In genomic region chr16:71293921-71294320, GRCh38 we compare ENCODE assay signal across 22 cellular contexts.
"Had no signal": no experiment of that assay in that cellular context is flagged by ENCODE, and none has a peak within 500 bp of the region (broad histone marks: within the 10 kb centered on the region; RNA-seq: fewer than 3 reads in every experiment).

No MANE protein-coding gene starts in this region.

- DNase-seq: colonic mucosa; effector CD8-positive, alpha-beta T cell; endodermal cell; foreskin fibroblast; gastrocnemius medialis; head of caudate nucleus; kidney; small intestine; stimulated activated CD4-positive, alpha-beta T cell treated with anti-CD3 and anti-CD28 coated beads, Interleukin-15, amount 100 ng/mL, for 24 hours; stimulated activated CD4-positive, alpha-beta T cell treated with anti-CD3 and anti-CD28 coated beads, Interleukin-4, amount 100 ng/mL, for 1 hour; stimulated activated CD8-positive, alpha-beta memory T cell treated with anti-CD3 and anti-CD28 coated beads, Interleukin-4, amount 100 ng/mL, for 48 hours; stimulated activated naive CD4-positive, alpha-beta T cell; stimulated activated naive CD8-positive, alpha-beta T cell treated with anti-CD3 and anti-CD28 coated beads, Interleukin-15, amount 100 ng/mL, for 72 hours; transverse colon had no signal

- H2AFZ ChIP-seq: parathyroid adenoma had no signal

- H3K27me3 ChIP-seq: colonic mucosa, gastrocnemius medialis, right atrium auricular region, vagina had no signal

- H3K4me3 ChIP-seq: colonic mucosa, esophagus muscularis mucosa, gastrocnemius medialis, lung, prostate gland, right atrium auricular region, suprapubic skin, transverse colon, vagina had no signal

- H3K4me1 ChIP-seq: colonic mucosa, gastrocnemius medialis, parathyroid adenoma, prostate gland, vagina had no signal

- H3K9me3 ChIP-seq: colonic mucosa, esophagus muscularis mucosa, gastrocnemius medialis, neutrophil, prostate gland, right atrium auricular region, suprapubic skin, transverse colon, vagina had no signal

- H3K79me2 ChIP-seq: parathyroid adenoma had no signal

- H3K27ac ChIP-seq: colonic mucosa, esophagus muscularis mucosa, gastrocnemius medialis, neutrophil, parathyroid adenoma, prostate gland, right atrium auricular region, suprapubic skin, transverse colon, vagina had no signal

- H3K36me3 ChIP-seq: colonic mucosa, esophagus muscularis mucosa, gastrocnemius medialis, neutrophil, prostate gland, right atrium auricular region, suprapubic skin, transverse colon, vagina had no signal

- H3K9ac ChIP-seq: parathyroid adenoma had no signal
